ENCODE assay signal across 1 cellular context in the genomic region with DNA sequence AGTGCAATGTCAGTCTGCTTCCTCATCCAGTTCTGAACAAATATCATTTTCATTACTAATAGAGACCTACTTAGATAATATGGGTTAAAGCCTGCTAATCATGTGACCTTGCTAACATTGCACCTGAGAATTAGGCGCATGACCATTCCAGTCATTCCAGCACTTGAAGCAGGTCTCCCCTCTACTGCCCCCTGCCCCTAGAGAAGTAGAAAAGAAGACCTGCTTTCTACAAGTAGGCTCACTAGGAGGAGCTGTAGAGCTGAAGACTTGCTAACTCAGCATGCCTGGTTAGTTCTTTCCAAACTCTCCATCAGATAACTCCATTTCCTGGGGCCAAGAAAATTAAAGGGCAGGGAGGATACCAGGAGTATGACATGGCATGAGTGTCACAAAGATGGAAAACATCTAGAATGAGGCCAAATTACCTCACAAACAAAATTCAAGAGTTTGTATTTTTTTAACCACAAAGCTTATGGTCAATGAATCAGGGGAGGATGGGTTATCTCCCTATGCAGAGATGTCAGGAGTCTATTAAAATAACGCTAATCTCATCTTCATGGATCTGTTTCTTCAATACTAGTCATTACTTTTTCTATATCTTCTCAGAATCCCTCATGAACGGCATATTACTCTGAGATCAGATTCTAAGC.
TF ChIP-seq lines count a peak whose summit lies in the region.

No MANE protein-coding gene starts in this region.

TF ChIP-seq in GM12878, 131 proteins besides CTCF, POLR2A, EP300 and RAD21 (continued from another document):
- TF ChIP-seq YY1 (IDR thresholded peaks at IDR 0.05; ENCODE audit: low read depth, low read length): 0 out of 2 replicates have a peak, but pooled peaks have one; percentile 10
